ENCODE assay signal across 8 cellular contexts in genomic region chr6:116531675-116532570, GRCh38. TPM values are rescaled to one million over a fixed set of nuclear protein-coding genes. Genes with fewer than 3 reads are reported as not detected.
DNase-seq lines count a peak whose midpoint lies in the region; ATAC-seq and TF ChIP-seq lines count a peak whose summit lies in the region.

No MANE protein-coding gene starts in this region.

- H3K4me1 ChIP-seq in tibial artery, result peaks cover 0 to 7% (median 0%) of the 10 kb centered on the region in 4 donors

- H3K27me3 Mint-ChIP-seq in CD4-positive, alpha-beta T cell, result peaks cover 38% of the 10 kb centered on the region
- H3K27me3 Mint-ChIP-seq in natural killer cell treated with Interleukin-12 subunit alpha and Interleukin-12 subunit beta and Interleukin-15 and Interleukin-18, amount 100 ng/mL, for 72 hours, result peaks cover 27 to 29% of the 10 kb centered on the region in 2 donors

- TF ChIP-seq CTCF in CD4-positive, alpha-beta T cell (IDR thresholded peaks at IDR 0.05), result peak; percentile 83
- peak; percentile 74 to 82 for TF ChIP-seq CTCF in tibial artery (IDR thresholded peaks at IDR 0.05)

- DNase-seq in CD4-positive, alpha-beta T cell, result peak; percentile 31 to 58 (median 46)
- DNase-seq in NOMO-1 treated with dmso at 0.1 percent for 144 hours (lab: John Stamatoyannopoulos, UW; ENCODE audit: unreplicated experiment), result peak; percentile 29
- DNase-seq in activated CD8-positive, alpha-beta memory T cell treated with anti-CD3 and anti-CD28 coated beads for 24 hours, result peak; percentile 71
- no peak for DNase-seq in natural killer cell treated with Interleukin-12 subunit alpha and Interleukin-12 subunit beta and Interleukin-15 and Interleukin-18, amount 100 ng/mL, for 72 hours (ENCODE audit: low spot score)
- DNase-seq in tibial artery, result peak; percentile 51 to 64

- H3K4me1 Mint-ChIP-seq in CD4-positive, alpha-beta T cell (ENCODE audit: low read depth), result no peaks in the 10 kb centered on the region
- H3K4me1 Mint-ChIP-seq in natural killer cell treated with Interleukin-12 subunit alpha and Interleukin-12 subunit beta and Interleukin-15 and Interleukin-18, amount 100 ng/mL, for 72 hours (ENCODE audit: low read depth in 2 of 2), result peaks cover 5 to 8% of the 10 kb centered on the region in 2 donors

- intact Hi-C loops in CD4-positive, alpha-beta T cell (cut with DNase I, micrococcal nuclease), result loop anchor here (1.0 to 10.0 kb wide), 8 partner anchors 91 to 315 kb away; no protein-coding TSS in a partner anchor
- intact Hi-C loops in tibial artery (cut with DNase I; ENCODE audit: low total_unique reads), result loop anchor here (10.0 kb wide), 1 partner anchor 247 kb away; no protein-coding TSS in a partner anchor

- H3K9me3 Mint-ChIP-seq in CD4-positive, alpha-beta T cell, result no peaks in the 10 kb centered on the region
- H3K9me3 Mint-ChIP-seq in natural killer cell treated with Interleukin-12 subunit alpha and Interleukin-12 subunit beta and Interleukin-15 and Interleukin-18, amount 100 ng/mL, for 72 hours, result no peaks in the 10 kb centered on the region

- CTCF ChIA-PET in CD4-positive, alpha-beta T cell (lab: Charles Lee), result interaction anchor here (1.0 kb wide), 2 partner anchors 244 to 253 kb away, joined by 3 to 4 read pairs; partner anchors contain the start of gene TSPYL1

- no peaks in the 10 kb centered on the region for H3K36me3 ChIP-seq in tibial artery

- H3K4me3 Mint-ChIP-seq in CD4-positive, alpha-beta T cell, result no peak overlapping the region
- no peak overlapping the region for H3K4me3 Mint-ChIP-seq in natural killer cell treated with Interleukin-12 subunit alpha and Interleukin-12 subunit beta and Interleukin-15 and Interleukin-18, amount 100 ng/mL, for 72 hours

- no peak overlapping the region for H3K27ac ChIP-seq in CD4-positive, alpha-beta T cell (ENCODE audit: low read depth, low read length)
- H3K27ac ChIP-seq in tibial artery, result no peak overlapping the region

- H3K36me3 Mint-ChIP-seq in CD4-positive, alpha-beta T cell (ENCODE audit: low read depth), result no peaks in the 10 kb centered on the region
- H3K36me3 Mint-ChIP-seq in natural killer cell treated with Interleukin-12 subunit alpha and Interleukin-12 subunit beta and Interleukin-15 and Interleukin-18, amount 100 ng/mL, for 72 hours, result no peaks in the 10 kb centered on the region

- no peak overlapping the region for H3K4me3 ChIP-seq in tibial artery

- peaks cover 5% of the 10 kb centered on the region for H3K27me3 ChIP-seq in CD4-positive, alpha-beta T cell (ENCODE audit: control insufficient read depth, insufficient read depth, low read length)
- no peaks in the 10 kb centered on the region for H3K27me3 ChIP-seq in tibial artery

- POLR2A ChIA-PET in CD4-positive, alpha-beta T cell (lab: Charles Lee), result no interaction called here

- H3K27ac Mint-ChIP-seq in CD4-positive, alpha-beta T cell, result no peak overlapping the region
- no peak overlapping the region for H3K27ac Mint-ChIP-seq in natural killer cell treated with Interleukin-12 subunit alpha and Interleukin-12 subunit beta and Interleukin-15 and Interleukin-18, amount 100 ng/mL, for 72 hours

- ATAC-seq in CD4-positive, alpha-beta T cell (ENCODE audit: poor library complexity), result peak; percentile 99
- peak; percentile 79 for ATAC-seq in GM19035 (IDR thresholded peaks at IDR 0.05; ENCODE audit: unreplicated experiment)
- ATAC-seq in HG03354 (IDR thresholded peaks at IDR 0.05; ENCODE audit: poor library complexity, severe bottlenecking, unreplicated experiment), result peak; percentile 82
- peak; percentile 79 for ATAC-seq in esophagus mucosa
- ATAC-seq in natural killer cell treated with Interleukin-12 subunit alpha and Interleukin-12 subunit beta and Interleukin-15 and Interleukin-18, amount 100 ng/mL, for 72 hours, result peak; percentile 79 to 88

- H3K9me3 ChIP-seq in CD4-positive, alpha-beta T cell (ENCODE audit: control insufficient read depth, low read length), result no peaks in the 10 kb centered on the region
- no peaks in the 10 kb centered on the region for H3K9me3 ChIP-seq in tibial artery

RNA-seq across cellular contexts. Expression of gene TRAPPC3L, which starts 13.6 kb away (rescaled TPM):
- total RNA-seq in CD4-positive, alpha-beta T cell, result not detected
- not detected for total RNA-seq in esophagus mucosa
- total RNA-seq in natural killer cell treated with Interleukin-12 subunit alpha and Interleukin-12 subunit beta and Interleukin-15 and Interleukin-18, amount 100 ng/mL, for 72 hours, result not detected

RNA-seq across cellular contexts. Expression of gene CALHM5, which starts 20.5 kb away (rescaled TPM):
- total RNA-seq in CD4-positive, alpha-beta T cell, result not detected
- 0.12 TPM for total RNA-seq in esophagus mucosa
- total RNA-seq in natural killer cell treated with Interleukin-12 subunit alpha and Interleukin-12 subunit beta and Interleukin-15 and Interleukin-18, amount 100 ng/mL, for 72 hours, result not detected

RNA-seq across cellular contexts. Expression of gene CALHM4, which starts 21.6 kb away (rescaled TPM):
- total RNA-seq in CD4-positive, alpha-beta T cell, result not detected
- total RNA-seq in esophagus mucosa, result not detected
- total RNA-seq in natural killer cell treated with Interleukin-12 subunit alpha and Interleukin-12 subunit beta and Interleukin-15 and Interleukin-18, amount 100 ng/mL, for 72 hours, result not detected

RNA-seq across cellular contexts. Expression of gene RWDD1, which starts 39.4 kb away (rescaled TPM):
- 10 to 100 TPM; 60.3 to 60.5 TPM for total RNA-seq in CD4-positive, alpha-beta T cell
- 28.4 TPM for total RNA-seq in esophagus mucosa
- total RNA-seq in natural killer cell treated with Interleukin-12 subunit alpha and Interleukin-12 subunit beta and Interleukin-15 and Interleukin-18, amount 100 ng/mL, for 72 hours, result 10 to 100 TPM; 36.5 to 36.8 TPM
